In genomic region chr18:7914834-7915670, GRCh38 we compare ENCODE assay signal across 26 cellular contexts.
"Had no signal": no experiment of that assay in that cellular context is flagged by ENCODE, and none has a peak within 500 bp of the region (broad histone marks: within the 10 kb centered on the region; RNA-seq: fewer than 3 reads in every experiment).

No MANE protein-coding gene starts in this region.

- H3K27me3 ChIP-seq: hepatocyte, neural progenitor cell, neutrophil, ovary, right atrium auricular region, stomach, testis, thyroid gland, transverse colon, upper lobe of left lung, vagina had no signal

- H3K4me1 ChIP-seq: neural progenitor cell, right atrium auricular region, testis, upper lobe of left lung, vagina had no signal

- ATAC-seq: left ventricle myocardium superior; lower lobe of right lung; natural killer cell; sciatic nerve; stimulated activated naive B cell treated with anti-CD40 and anti-IgM and Interleukin-4, amounts not matched to agents 10 μg/mL and 1 μg/mL and 100 μg/mL, for 72 hours; stimulated activated naive CD8-positive, alpha-beta T cell treated with anti-CD3 and anti-CD28 coated beads, Interleukin-15, Interleukin-2, amounts not matched to agents 100 U/mL and 50 U/mL, for 24 hours had no signal

- H3K36me3 ChIP-seq: lower lobe of right lung, neural progenitor cell, neutrophil, ovary, right atrium auricular region, stomach, thyroid gland, transverse colon, upper lobe of left lung, vagina had no signal

- H3K9me3 ChIP-seq: lower lobe of right lung, neutrophil, ovary, testis, thyroid gland, upper lobe of left lung, vagina had no signal

- DNase-seq: islet precursor cell; left ventricle myocardium superior; lower lobe of right lung; mesendoderm; naive B cell; natural killer cell; nephron progenitor cell; ovary; stimulated activated CD4-positive, alpha-beta T cell treated with anti-CD3 and anti-CD28 coated beads, Interleukin-12 subunit alpha, Interleukin-12 subunit beta, amount 100 ng/mL, for 4 hours; stimulated activated CD4-positive, alpha-beta T cell treated with anti-CD3 and anti-CD28 coated beads, Interleukin-15, amount 100 ng/mL, for 24 hours; stimulated activated CD4-positive, alpha-beta T cell treated with anti-CD3 and anti-CD28 coated beads, Interleukin-2, amount 100 ng/mL, for 24 hours; stimulated activated CD4-positive, alpha-beta T cell treated with anti-CD3 and anti-CD28 coated beads, Interleukin-4, amount 100 ng/mL, for 1 hour; stimulated activated naive B cell treated with anti-CD40 and anti-IgM and Interleukin-4, amounts not matched to agents 10 μg/mL and 1 μg/mL and 100 μg/mL, for 72 hours; stimulated activated naive CD8-positive, alpha-beta T cell treated with anti-CD3 and anti-CD28 coated beads, Interleukin-15, Interleukin-2, amounts not matched to agents 100 U/mL and 50 U/mL, for 24 hours; stomach; testis; thyroid gland; transverse colon; upper lobe of left lung had no signal

- H3K4me3 ChIP-seq: hepatocyte, lower lobe of right lung, neural progenitor cell, ovary, right atrium auricular region, skin epidermis, stomach, testis, thyroid gland, transverse colon, upper lobe of left lung, vagina had no signal

- H3K27ac ChIP-seq: hepatocyte, lower lobe of right lung, neural progenitor cell, neutrophil, ovary, right atrium auricular region, skin epidermis, testis, thyroid gland, transverse colon, upper lobe of left lung, vagina had no signal

- H3K4me2 ChIP-seq: hepatocyte, neural progenitor cell had no signal

- H3K9ac ChIP-seq: neural progenitor cell had no signal

- H2AFZ ChIP-seq: hepatocyte, neural progenitor cell had no signal
